ENCODE assay signal across 29 cellular contexts in genomic region chr7:30705008-30705407, GRCh38. TPM values are rescaled to one million over a fixed set of nuclear protein-coding genes. Genes with fewer than 3 reads are reported as not detected.
"Had no signal": no experiment of that assay in that cellular context is flagged by ENCODE, and none has a peak within 500 bp of the region (broad histone marks: within the 10 kb centered on the region; RNA-seq: fewer than 3 reads in every experiment).

No MANE protein-coding gene starts in this region.

- H3K4me3 Mint-ChIP-seq: activated CD4-positive, alpha-beta memory T cell treated with anti-CD3 and anti-CD28 coated beads for 36 hours; activated CD4-positive, alpha-beta T cell treated with anti-CD3 and anti-CD28 coated beads, Interleukin-2, amount 10 ng/mL, durations not matched to agents 24 days and 14 days; activated naive CD4-positive, alpha-beta T cell treated with anti-CD3 and anti-CD28 coated beads for 36 hours; activated naive CD8-positive, alpha-beta T cell treated with anti-CD3 and anti-CD28 coated beads, Interleukin-2, amount 10 ng/mL, durations not matched to agents 7 days and 5 days; activated T-helper 1 cell treated with anti-CD3 and anti-CD28 coated beads, Interleukin-12 subunit alpha, Interleukin-12 subunit beta, Interleukin-2, Interleukin-4 antibody, amounts not matched to agents 30 ng/mL and 10 ng/mL and 1 ng/mL, durations not matched to agents 14 hours and 24 hours and 36 hours; immature natural killer cell; T-helper 17 cell had no signal

- H3K4me1 ChIP-seq: left lung, pancreas, prostate gland, sigmoid colon had no signal

- H3K4me2 ChIP-seq: smooth muscle cell had no signal

- H3K27ac ChIP-seq: brain microvascular endothelial cell, heart left ventricle, left lung, lower lobe of right lung, pancreas, prostate gland, sigmoid colon, suprapubic skin, tibial nerve had no signal

- DNase-seq: activated CD4-positive, alpha-beta memory T cell treated with anti-CD3 and anti-CD28 coated beads for 36 hours; activated CD4-positive, alpha-beta T cell treated with anti-CD3 and anti-CD28 coated beads, Interleukin-2, amount 10 ng/mL, durations not matched to agents 24 days and 14 days; activated CD4-positive, CD25-positive, alpha-beta regulatory T cell treated with anti-CD3 and anti-CD28 coated beads, Interleukin-2, amount 50 U/mL, for 72 hours; activated CD8-positive, alpha-beta memory T cell treated with anti-CD3 and anti-CD28 coated beads, Interleukin-2, amount 50 U/mL, for 4 hours; activated naive CD4-positive, alpha-beta T cell treated with anti-CD3 and anti-CD28 coated beads for 36 hours; activated naive CD8-positive, alpha-beta T cell treated with anti-CD3 and anti-CD28 coated beads, Interleukin-2, amount 10 ng/mL, durations not matched to agents 7 days and 5 days; activated T-cell treated with anti-CD3 and anti-CD28 coated beads, Interleukin-2, amount 50 U/mL, for 1 hour; brain microvascular endothelial cell; caudate nucleus; foreskin fibroblast; heart left ventricle; immature natural killer cell; left lung; lower lobe of right lung; mucosa of descending colon; pancreas; sigmoid colon; stimulated activated naive CD4-positive, alpha-beta T cell; T-helper 17 cell; T1000 had no signal

- H3K36me3 ChIP-seq: brain microvascular endothelial cell, heart left ventricle, left lung, lower lobe of right lung, pancreas, prostate gland, sigmoid colon, suprapubic skin, tibial nerve had no signal

- ATAC-seq: heart left ventricle, left lung, lower lobe of right lung, mucosa of descending colon, pancreas, T-helper 17 cell had no signal

- H3K9me3 ChIP-seq: heart left ventricle, left lung, lower lobe of right lung, mucosa of descending colon, pancreas, prostate gland, sigmoid colon, suprapubic skin, tibial nerve had no signal

- H3K4me3 ChIP-seq: heart left ventricle, left lung, lower lobe of right lung, mucosa of descending colon, pancreas, prostate gland, sigmoid colon, smooth muscle cell, suprapubic skin, tibial nerve had no signal

- H3K4me1 Mint-ChIP-seq: immature natural killer cell had no signal

- H3K36me3 Mint-ChIP-seq: activated CD4-positive, alpha-beta memory T cell treated with anti-CD3 and anti-CD28 coated beads for 36 hours; activated naive CD8-positive, alpha-beta T cell treated with anti-CD3 and anti-CD28 coated beads, Interleukin-2, amount 10 ng/mL, durations not matched to agents 7 days and 5 days; immature natural killer cell had no signal

- H3K9me3 Mint-ChIP-seq: activated CD4-positive, alpha-beta memory T cell treated with anti-CD3 and anti-CD28 coated beads for 36 hours; activated CD4-positive, alpha-beta T cell treated with anti-CD3 and anti-CD28 coated beads, Interleukin-2, amount 10 ng/mL, durations not matched to agents 24 days and 14 days; activated naive CD4-positive, alpha-beta T cell treated with anti-CD3 and anti-CD28 coated beads for 36 hours; activated naive CD8-positive, alpha-beta T cell treated with anti-CD3 and anti-CD28 coated beads, Interleukin-2, amount 10 ng/mL, durations not matched to agents 7 days and 5 days; activated T-helper 1 cell treated with anti-CD3 and anti-CD28 coated beads, Interleukin-12 subunit alpha, Interleukin-12 subunit beta, Interleukin-2, Interleukin-4 antibody, amounts not matched to agents 30 ng/mL and 10 ng/mL and 1 ng/mL, durations not matched to agents 14 hours and 24 hours and 36 hours; immature natural killer cell had no signal

- H3K27ac Mint-ChIP-seq: activated CD4-positive, alpha-beta memory T cell treated with anti-CD3 and anti-CD28 coated beads for 36 hours; activated CD4-positive, alpha-beta T cell treated with anti-CD3 and anti-CD28 coated beads, Interleukin-2, amount 10 ng/mL, durations not matched to agents 24 days and 14 days; activated naive CD4-positive, alpha-beta T cell treated with anti-CD3 and anti-CD28 coated beads for 36 hours; activated naive CD8-positive, alpha-beta T cell treated with anti-CD3 and anti-CD28 coated beads, Interleukin-2, amount 10 ng/mL, durations not matched to agents 7 days and 5 days; activated T-helper 1 cell treated with anti-CD3 and anti-CD28 coated beads, Interleukin-12 subunit alpha, Interleukin-12 subunit beta, Interleukin-2, Interleukin-4 antibody, amounts not matched to agents 30 ng/mL and 10 ng/mL and 1 ng/mL, durations not matched to agents 14 hours and 24 hours and 36 hours; immature natural killer cell; T-helper 17 cell had no signal

- H3K27me3 ChIP-seq: heart left ventricle, left lung, pancreas, suprapubic skin, tibial nerve had no signal

- H3K27me3 Mint-ChIP-seq: activated CD4-positive, alpha-beta memory T cell treated with anti-CD3 and anti-CD28 coated beads for 36 hours; T-helper 17 cell had no signal

RNA-seq across cellular contexts. Expression of gene CRHR2, which starts 22.8 kb away (rescaled TPM):
- total RNA-seq: activated CD4-positive, alpha-beta T cell treated with anti-CD3 and anti-CD28 coated beads, Interleukin-2, amount 10 ng/mL, durations not matched to agents 24 days and 14 days; activated CD8-positive, alpha-beta memory T cell treated with anti-CD3 and anti-CD28 coated beads for 36 hours; activated naive CD4-positive, alpha-beta T cell treated with anti-CD3 and anti-CD28 coated beads for 36 hours; activated naive CD8-positive, alpha-beta T cell treated with anti-CD3 and anti-CD28 coated beads, Interleukin-2, amount 10 ng/mL, durations not matched to agents 7 days and 5 days; activated T-helper 1 cell treated with anti-CD3 and anti-CD28 coated beads, Interleukin-12 subunit alpha, Interleukin-12 subunit beta, Interleukin-2, Interleukin-4 antibody, amounts not matched to agents 30 ng/mL and 10 ng/mL and 1 ng/mL, durations not matched to agents 14 hours and 24 hours and 36 hours; astrocyte; endothelial cell of umbilical vein; kidney epithelial cell; lower lobe of right lung; mucosa of descending colon; sigmoid colon; smooth muscle cell; T-helper 17 cell had no signal
- polyA plus RNA-seq: endothelial cell of umbilical vein, immature natural killer cell had no signal

RNA-seq across cellular contexts. Expression of gene INMT, which starts 46.9 kb away (rescaled TPM):
- total RNA-seq: activated CD4-positive, alpha-beta memory T cell treated with anti-CD3 and anti-CD28 coated beads for 36 hours; activated CD4-positive, alpha-beta T cell treated with anti-CD3 and anti-CD28 coated beads, Interleukin-2, amount 10 ng/mL, durations not matched to agents 24 days and 14 days; activated CD8-positive, alpha-beta memory T cell treated with anti-CD3 and anti-CD28 coated beads for 36 hours; endothelial cell of umbilical vein; kidney epithelial cell had no signal
- polyA plus RNA-seq: endothelial cell of umbilical vein, immature natural killer cell had no signal
